ENCODE assay signal across 1 cellular context in the genomic region with DNA sequence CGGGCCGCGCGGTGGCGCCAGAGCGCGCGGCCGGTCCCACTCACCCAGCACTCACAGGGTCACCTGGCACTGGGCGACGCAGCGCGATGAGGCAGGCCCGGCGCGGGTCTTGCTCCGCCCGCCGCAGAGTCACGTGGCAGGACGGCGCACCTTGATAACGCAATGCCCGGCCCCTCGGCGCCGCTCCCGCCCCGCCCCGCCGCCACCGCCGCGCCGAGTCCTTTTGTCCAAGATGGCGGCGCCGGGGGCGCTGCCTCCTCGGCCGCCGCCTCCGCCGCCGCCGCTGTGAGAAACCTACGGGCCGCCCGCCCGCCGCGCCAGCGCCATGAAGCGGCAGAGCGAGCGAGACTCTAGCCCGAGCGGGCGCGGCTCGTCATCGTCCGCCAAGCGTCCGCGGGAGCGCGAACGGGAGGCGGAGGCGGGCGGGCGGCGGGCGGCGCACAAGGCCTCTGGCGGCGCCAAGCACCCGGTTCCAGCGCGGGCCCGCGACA.
TF ChIP-seq lines count a peak whose summit lies in the region.

A gene with protein sequence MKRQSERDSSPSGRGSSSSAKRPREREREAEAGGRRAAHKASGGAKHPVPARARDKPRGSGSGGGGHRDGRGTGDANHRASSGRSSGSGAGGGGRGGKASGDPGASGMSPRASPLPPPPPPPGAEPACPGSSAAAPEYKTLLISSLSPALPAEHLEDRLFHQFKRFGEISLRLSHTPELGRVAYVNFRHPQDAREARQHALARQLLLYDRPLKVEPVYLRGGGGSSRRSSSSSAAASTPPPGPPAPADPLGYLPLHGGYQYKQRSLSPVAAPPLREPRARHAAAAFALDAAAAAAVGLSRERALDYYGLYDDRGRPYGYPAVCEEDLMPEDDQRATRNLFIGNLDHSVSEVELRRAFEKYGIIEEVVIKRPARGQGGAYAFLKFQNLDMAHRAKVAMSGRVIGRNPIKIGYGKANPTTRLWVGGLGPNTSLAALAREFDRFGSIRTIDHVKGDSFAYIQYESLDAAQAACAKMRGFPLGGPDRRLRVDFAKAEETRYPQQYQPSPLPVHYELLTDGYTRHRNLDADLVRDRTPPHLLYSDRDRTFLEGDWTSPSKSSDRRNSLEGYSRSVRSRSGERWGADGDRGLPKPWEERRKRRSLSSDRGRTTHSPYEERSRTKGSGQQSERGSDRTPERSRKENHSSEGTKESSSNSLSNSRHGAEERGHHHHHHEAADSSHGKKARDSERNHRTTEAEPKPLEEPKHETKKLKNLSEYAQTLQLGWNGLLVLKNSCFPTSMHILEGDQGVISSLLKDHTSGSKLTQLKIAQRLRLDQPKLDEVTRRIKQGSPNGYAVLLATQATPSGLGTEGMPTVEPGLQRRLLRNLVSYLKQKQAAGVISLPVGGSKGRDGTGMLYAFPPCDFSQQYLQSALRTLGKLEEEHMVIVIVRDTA (plus strand): TSS at position 211 of the 491 bp plus-strand sequence. CDS start 115 bp downstream, at position 326.

TF ChIP-seq in K562, 482 proteins besides CTCF, POLR2A, EP300 and RAD21 (continued from another document and continues in another):
- peak; percentile 31 to 44; a peak in 1 of 4 replicates for TF ChIP-seq SIN3A (IDR thresholded peaks at IDR 0.05; ENCODE audit: borderline replicate concordance in 2 of 2, control insufficient read depth in 1 of 2, low read depth in 2 of 2, low read length in 2 of 2)
- TF ChIP-seq ZNF124 (CRISPR knock-in tag; IDR thresholded peaks at IDR 0.05): no peak
- TF ChIP-seq DMBX1 (CRISPR knock-in tag; IDR thresholded peaks at IDR 0.05; ENCODE audit: borderline replicate concordance): no peak
- TF ChIP-seq, protein P1, sequence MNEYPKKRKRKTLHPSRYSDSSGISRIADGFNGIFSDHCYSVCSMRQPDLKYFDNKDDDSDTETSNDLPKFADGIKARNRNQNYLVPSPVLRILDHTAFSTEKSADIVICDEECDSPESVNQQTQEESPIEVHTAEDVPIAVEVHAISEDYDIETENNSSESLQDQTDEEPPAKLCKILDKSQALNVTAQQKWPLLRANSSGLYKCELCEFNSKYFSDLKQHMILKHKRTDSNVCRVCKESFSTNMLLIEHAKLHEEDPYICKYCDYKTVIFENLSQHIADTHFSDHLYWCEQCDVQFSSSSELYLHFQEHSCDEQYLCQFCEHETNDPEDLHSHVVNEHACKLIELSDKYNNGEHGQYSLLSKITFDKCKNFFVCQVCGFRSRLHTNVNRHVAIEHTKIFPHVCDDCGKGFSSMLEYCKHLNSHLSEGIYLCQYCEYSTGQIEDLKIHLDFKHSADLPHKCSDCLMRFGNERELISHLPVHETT (CRISPR knock-in tag; conservative IDR thresholded peaks at IDR 0.05 in 1 of 2, IDR thresholded peaks at IDR 0.05 in 1 of 2): peak in 1 of 2 experiments; percentile 97; a peak in 2 of 4 replicates
- TF ChIP-seq TBL1XR1 (IDR thresholded peaks at IDR 0.05; ENCODE audit: low read length in 2 of 2): peak; percentile 36 to 51; a peak in 1 of 4 replicates
- TF ChIP-seq CSDE1 (IDR thresholded peaks at IDR 0.05): no peak
- no peak for TF ChIP-seq ARNT (IDR thresholded peaks at IDR 0.05)
- TF ChIP-seq CBX1 (IDR thresholded peaks at IDR 0.05; ENCODE audit: low read depth): no peak
- no peak for TF ChIP-seq ZNF165 (CRISPR knock-in tag; IDR thresholded peaks at IDR 0.05; ENCODE audit: borderline replicate concordance)
- TF ChIP-seq, protein P2, sequence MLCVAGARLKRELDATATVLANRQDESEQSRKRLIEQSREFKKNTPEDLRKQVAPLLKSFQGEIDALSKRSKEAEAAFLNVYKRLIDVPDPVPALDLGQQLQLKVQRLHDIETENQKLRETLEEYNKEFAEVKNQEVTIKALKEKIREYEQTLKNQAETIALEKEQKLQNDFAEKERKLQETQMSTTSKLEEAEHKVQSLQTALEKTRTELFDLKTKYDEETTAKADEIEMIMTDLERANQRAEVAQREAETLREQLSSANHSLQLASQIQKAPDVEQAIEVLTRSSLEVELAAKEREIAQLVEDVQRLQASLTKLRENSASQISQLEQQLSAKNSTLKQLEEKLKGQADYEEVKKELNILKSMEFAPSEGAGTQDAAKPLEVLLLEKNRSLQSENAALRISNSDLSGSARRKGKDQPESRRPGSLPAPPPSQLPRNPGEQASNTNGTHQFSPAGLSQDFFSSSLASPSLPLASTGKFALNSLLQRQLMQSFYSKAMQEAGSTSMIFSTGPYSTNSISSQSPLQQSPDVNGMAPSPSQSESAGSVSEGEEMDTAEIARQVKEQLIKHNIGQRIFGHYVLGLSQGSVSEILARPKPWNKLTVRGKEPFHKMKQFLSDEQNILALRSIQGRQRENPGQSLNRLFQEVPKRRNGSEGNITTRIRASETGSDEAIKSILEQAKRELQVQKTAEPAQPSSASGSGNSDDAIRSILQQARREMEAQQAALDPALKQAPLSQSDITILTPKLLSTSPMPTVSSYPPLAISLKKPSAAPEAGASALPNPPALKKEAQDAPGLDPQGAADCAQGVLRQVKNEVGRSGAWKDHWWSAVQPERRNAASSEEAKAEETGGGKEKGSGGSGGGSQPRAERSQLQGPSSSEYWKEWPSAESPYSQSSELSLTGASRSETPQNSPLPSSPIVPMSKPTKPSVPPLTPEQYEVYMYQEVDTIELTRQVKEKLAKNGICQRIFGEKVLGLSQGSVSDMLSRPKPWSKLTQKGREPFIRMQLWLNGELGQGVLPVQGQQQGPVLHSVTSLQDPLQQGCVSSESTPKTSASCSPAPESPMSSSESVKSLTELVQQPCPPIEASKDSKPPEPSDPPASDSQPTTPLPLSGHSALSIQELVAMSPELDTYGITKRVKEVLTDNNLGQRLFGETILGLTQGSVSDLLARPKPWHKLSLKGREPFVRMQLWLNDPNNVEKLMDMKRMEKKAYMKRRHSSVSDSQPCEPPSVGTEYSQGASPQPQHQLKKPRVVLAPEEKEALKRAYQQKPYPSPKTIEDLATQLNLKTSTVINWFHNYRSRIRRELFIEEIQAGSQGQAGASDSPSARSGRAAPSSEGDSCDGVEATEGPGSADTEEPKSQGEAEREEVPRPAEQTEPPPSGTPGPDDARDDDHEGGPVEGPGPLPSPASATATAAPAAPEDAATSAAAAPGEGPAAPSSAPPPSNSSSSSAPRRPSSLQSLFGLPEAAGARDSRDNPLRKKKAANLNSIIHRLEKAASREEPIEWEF (CRISPR knock-in tag; IDR thresholded peaks at IDR 0.05): no peak
- no peak for TF ChIP-seq TEAD4 (IDR thresholded peaks at IDR 0.05; ENCODE audit: low read length)
- no peak for TF ChIP-seq TEAD4 (CRISPR knock-in tag; IDR thresholded peaks at IDR 0.05; ENCODE audit: borderline replicate concordance)
- TF ChIP-seq, protein P3, sequence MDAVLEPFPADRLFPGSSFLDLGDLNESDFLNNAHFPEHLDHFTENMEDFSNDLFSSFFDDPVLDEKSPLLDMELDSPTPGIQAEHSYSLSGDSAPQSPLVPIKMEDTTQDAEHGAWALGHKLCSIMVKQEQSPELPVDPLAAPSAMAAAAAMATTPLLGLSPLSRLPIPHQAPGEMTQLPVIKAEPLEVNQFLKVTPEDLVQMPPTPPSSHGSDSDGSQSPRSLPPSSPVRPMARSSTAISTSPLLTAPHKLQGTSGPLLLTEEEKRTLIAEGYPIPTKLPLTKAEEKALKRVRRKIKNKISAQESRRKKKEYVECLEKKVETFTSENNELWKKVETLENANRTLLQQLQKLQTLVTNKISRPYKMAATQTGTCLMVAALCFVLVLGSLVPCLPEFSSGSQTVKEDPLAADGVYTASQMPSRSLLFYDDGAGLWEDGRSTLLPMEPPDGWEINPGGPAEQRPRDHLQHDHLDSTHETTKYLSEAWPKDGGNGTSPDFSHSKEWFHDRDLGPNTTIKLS (IDR thresholded peaks at IDR 0.05; ENCODE audit: borderline replicate concordance, low read depth): no peak
- no peak for TF ChIP-seq KLF1 (tag; IDR thresholded peaks at IDR 0.05)
- TF ChIP-seq ZNF146 (CRISPR knock-in tag; IDR thresholded peaks at IDR 0.05; ENCODE audit: unreplicated experiment): no peak
- TF ChIP-seq, protein P4, sequence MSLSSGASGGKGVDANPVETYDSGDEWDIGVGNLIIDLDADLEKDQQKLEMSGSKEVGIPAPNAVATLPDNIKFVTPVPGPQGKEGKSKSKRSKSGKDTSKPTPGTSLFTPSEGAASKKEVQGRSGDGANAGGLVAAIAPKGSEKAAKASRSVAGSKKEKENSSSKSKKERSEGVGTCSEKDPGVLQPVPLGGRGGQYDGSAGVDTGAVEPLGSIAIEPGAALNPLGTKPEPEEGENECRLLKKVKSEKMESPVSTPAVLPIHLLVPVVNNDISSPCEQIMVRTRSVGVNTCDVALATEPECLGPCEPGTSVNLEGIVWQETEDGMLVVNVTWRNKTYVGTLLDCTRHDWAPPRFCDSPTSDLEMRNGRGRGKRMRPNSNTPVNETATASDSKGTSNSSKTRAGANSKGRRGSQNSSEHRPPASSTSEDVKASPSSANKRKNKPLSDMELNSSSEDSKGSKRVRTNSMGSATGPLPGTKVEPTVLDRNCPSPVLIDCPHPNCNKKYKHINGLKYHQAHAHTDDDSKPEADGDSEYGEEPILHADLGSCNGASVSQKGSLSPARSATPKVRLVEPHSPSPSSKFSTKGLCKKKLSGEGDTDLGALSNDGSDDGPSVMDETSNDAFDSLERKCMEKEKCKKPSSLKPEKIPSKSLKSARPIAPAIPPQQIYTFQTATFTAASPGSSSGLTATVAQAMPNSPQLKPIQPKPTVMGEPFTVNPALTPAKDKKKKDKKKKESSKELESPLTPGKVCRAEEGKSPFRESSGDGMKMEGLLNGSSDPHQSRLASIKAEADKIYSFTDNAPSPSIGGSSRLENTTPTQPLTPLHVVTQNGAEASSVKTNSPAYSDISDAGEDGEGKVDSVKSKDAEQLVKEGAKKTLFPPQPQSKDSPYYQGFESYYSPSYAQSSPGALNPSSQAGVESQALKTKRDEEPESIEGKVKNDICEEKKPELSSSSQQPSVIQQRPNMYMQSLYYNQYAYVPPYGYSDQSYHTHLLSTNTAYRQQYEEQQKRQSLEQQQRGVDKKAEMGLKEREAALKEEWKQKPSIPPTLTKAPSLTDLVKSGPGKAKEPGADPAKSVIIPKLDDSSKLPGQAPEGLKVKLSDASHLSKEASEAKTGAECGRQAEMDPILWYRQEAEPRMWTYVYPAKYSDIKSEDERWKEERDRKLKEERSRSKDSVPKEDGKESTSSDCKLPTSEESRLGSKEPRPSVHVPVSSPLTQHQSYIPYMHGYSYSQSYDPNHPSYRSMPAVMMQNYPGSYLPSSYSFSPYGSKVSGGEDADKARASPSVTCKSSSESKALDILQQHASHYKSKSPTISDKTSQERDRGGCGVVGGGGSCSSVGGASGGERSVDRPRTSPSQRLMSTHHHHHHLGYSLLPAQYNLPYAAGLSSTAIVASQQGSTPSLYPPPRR (CRISPR knock-in tag; IDR thresholded peaks at IDR 0.05; ENCODE audit: borderline replicate concordance): no peak
- TF ChIP-seq, protein P5, sequence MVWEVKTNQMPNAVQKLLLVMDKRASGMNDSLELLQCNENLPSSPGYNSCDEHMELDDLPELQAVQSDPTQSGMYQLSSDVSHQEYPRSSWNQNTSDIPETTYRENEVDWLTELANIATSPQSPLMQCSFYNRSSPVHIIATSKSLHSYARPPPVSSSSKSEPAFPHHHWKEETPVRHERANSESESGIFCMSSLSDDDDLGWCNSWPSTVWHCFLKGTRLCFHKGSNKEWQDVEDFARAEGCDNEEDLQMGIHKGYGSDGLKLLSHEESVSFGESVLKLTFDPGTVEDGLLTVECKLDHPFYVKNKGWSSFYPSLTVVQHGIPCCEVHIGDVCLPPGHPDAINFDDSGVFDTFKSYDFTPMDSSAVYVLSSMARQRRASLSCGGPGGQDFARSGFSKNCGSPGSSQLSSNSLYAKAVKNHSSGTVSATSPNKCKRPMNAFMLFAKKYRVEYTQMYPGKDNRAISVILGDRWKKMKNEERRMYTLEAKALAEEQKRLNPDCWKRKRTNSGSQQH (CRISPR knock-in tag; IDR thresholded peaks at IDR 0.05): no peak
- TF ChIP-seq ESRRA (IDR thresholded peaks at IDR 0.05; ENCODE audit: borderline replicate concordance, low read depth): peak; percentile 83; the same call in 1 of the 2 replicates
- TF ChIP-seq, protein P6, sequence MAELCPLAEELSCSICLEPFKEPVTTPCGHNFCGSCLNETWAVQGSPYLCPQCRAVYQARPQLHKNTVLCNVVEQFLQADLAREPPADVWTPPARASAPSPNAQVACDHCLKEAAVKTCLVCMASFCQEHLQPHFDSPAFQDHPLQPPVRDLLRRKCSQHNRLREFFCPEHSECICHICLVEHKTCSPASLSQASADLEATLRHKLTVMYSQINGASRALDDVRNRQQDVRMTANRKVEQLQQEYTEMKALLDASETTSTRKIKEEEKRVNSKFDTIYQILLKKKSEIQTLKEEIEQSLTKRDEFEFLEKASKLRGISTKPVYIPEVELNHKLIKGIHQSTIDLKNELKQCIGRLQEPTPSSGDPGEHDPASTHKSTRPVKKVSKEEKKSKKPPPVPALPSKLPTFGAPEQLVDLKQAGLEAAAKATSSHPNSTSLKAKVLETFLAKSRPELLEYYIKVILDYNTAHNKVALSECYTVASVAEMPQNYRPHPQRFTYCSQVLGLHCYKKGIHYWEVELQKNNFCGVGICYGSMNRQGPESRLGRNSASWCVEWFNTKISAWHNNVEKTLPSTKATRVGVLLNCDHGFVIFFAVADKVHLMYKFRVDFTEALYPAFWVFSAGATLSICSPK (IDR thresholded peaks at IDR 0.05; ENCODE audit: borderline replicate concordance): no peak
- TF ChIP-seq RHOXF2B (CRISPR knock-in tag; conservative IDR thresholded peaks at IDR 0.05): no peak
- TF ChIP-seq ETV6 (IDR thresholded peaks at IDR 0.05; ENCODE audit: borderline replicate concordance in 1 of 2, low read depth in 2 of 2, low read length in 1 of 2): no peak
- no peak for TF ChIP-seq ETV6 (CRISPR knock-in tag; IDR thresholded peaks at IDR 0.05; ENCODE audit: borderline replicate concordance)
- TF ChIP-seq ELF1 (tag; IDR thresholded peaks at IDR 0.05): no peak
- no peak for TF ChIP-seq SIRT6 (IDR thresholded peaks at IDR 0.05; ENCODE audit: low read depth, low read length)
- TF ChIP-seq, protein P7, sequence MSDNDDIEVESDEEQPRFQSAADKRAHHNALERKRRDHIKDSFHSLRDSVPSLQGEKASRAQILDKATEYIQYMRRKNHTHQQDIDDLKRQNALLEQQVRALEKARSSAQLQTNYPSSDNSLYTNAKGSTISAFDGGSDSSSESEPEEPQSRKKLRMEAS (CRISPR knock-in tag; IDR thresholded peaks at IDR 0.05): peak; percentile 82
- TF ChIP-seq CHD2 (IDR thresholded peaks at IDR 0.05; ENCODE audit: low read depth, low read length): no peak
- no peak for TF ChIP-seq ZNF316 (IDR thresholded peaks at IDR 0.05)
- no peak for TF ChIP-seq FOXK2 (conservative IDR thresholded peaks at IDR 0.05 in 1 of 2, IDR thresholded peaks at IDR 0.05 in 1 of 2; ENCODE audit: low read depth in 2 of 2)
- no peak for TF ChIP-seq ZNF586 (CRISPR knock-in tag; conservative IDR thresholded peaks at IDR 0.05)
- peak; percentile 97 for TF ChIP-seq CREM (IDR thresholded peaks at IDR 0.05; ENCODE audit: low read depth)
- TF ChIP-seq LEF1 (IDR thresholded peaks at IDR 0.05): no peak
- TF ChIP-seq MIER1 (IDR thresholded peaks at IDR 0.05; ENCODE audit: low read depth): no peak
- TF ChIP-seq ZNF766 (CRISPR knock-in tag; conservative IDR thresholded peaks at IDR 0.05): no peak
- TF ChIP-seq MEF2D (tag; conservative IDR thresholded peaks at IDR 0.05; ENCODE audit: low read depth): no peak
- TF ChIP-seq ZFP1 (CRISPR knock-in tag; IDR thresholded peaks at IDR 0.05): no peak
- TF ChIP-seq FOXK1 (CRISPR knock-in tag; IDR thresholded peaks at IDR 0.05; ENCODE audit: borderline replicate concordance): no peak
- TF ChIP-seq ZNF232 (CRISPR knock-in tag; IDR thresholded peaks at IDR 0.05): no peak
- TF ChIP-seq ZNF253 (CRISPR knock-in tag; conservative IDR thresholded peaks at IDR 0.05): no peak
- TF ChIP-seq ZNF140 (CRISPR knock-in tag; IDR thresholded peaks at IDR 0.05): no peak
- no peak for TF ChIP-seq MCM7 (IDR thresholded peaks at IDR 0.05)
- peak; percentile 54; the same call in 1 of the 2 replicates for TF ChIP-seq CTBP1 (IDR thresholded peaks at IDR 0.05; ENCODE audit: borderline replicate concordance)
